In genomic region chr19:30236006-30236405, GRCh38 we compare ENCODE assay signal across 15 cellular contexts.
DNase-seq lines count a peak whose midpoint lies in the region; ATAC-seq lines count a peak whose summit lies in the region.
"Had no signal": no experiment of that assay in that cellular context is flagged by ENCODE, and none has a peak within 500 bp of the region (broad histone marks: within the 10 kb centered on the region; RNA-seq: fewer than 3 reads in every experiment).

No MANE protein-coding gene starts in this region.

- peak; percentile 84 for DNase-seq in Ammon's horn (ENCODE audit: low spot score)
- DNase-seq in right cardiac atrium: peak in 1 of 3 donors; percentile 61
- DNase-seq in pons (ENCODE audit: low spot score): peak; percentile 84
- DNase-seq in activated CD4-positive, CD25-positive, alpha-beta regulatory T cell (lab: John Stamatoyannopoulos, UW): no peak
- DNase-seq in T-helper 2 cell: no peak
- DNase-seq in MV-4-11 (lab: John Stamatoyannopoulos, UW): no peak
- DNase-seq: activated CD4-positive, CD25-positive, alpha-beta regulatory T cell treated with anti-CD3 and anti-CD28 coated beads, Interleukin-2, amount 50 U/mL, for 72 hours; activated effector memory CD4-positive, alpha-beta T cell treated with Interleukin-2 at 50 U/mL for 16 hours; NCI-H187; NCI-H446; psoas muscle; stimulated activated naive CD4-positive, alpha-beta T cell treated with Interleukin-2 at 50 U/mL for 16 hours had no signal

- no peaks in the 10 kb centered on the region for H3K4me1 ChIP-seq in right cardiac atrium (ENCODE audit: control insufficient read depth, insufficient read depth, low read length)
- H3K4me1 ChIP-seq: psoas muscle had no signal

- H3K27ac ChIP-seq in angular gyrus (ENCODE audit: low read depth, low read length) (peak overlapping the region; percentile 75), right cardiac atrium (ENCODE audit: low read length) (no peak overlapping the region)
- H3K27ac ChIP-seq: psoas muscle had no signal

- no peaks in the 10 kb centered on the region for H3K9me3 ChIP-seq in right cardiac atrium (ENCODE audit: control insufficient read depth, low read length)
- H3K9me3 ChIP-seq: psoas muscle had no signal

- H3K4me3 ChIP-seq in right cardiac atrium (ENCODE audit: low read length): no peak overlapping the region
- H3K4me3 ChIP-seq: psoas muscle had no signal

- 9% methylated on average over 11 of the region's 11 CpGs for WGBS in right cardiac atrium

- intact Hi-C loops in right cardiac atrium (cut with DNase I): loop anchor here in 1 of 4 donors (10.0 kb wide), 2 partner anchors 169 to 409 kb away; no protein-coding TSS in a partner anchor

- H3K27me3 ChIP-seq in right cardiac atrium (ENCODE audit: control insufficient read depth, insufficient read depth): no peaks in the 10 kb centered on the region

- ATAC-seq in right cardiac atrium: peak; percentile 53 to 56
- no peak for ATAC-seq in GM18907 (IDR thresholded peaks at IDR 0.05; ENCODE audit: unreplicated experiment)
- ATAC-seq: left lobe of liver, psoas muscle had no signal

Comparison
In these comparisons a context has a peak if more than half of its experiments do, and no peak if none do; other contexts are left out.
1. DNase-seq: peak in Ammon's horn (single experiment) and pons (single experiment); none in activated CD4-positive, CD25-positive, alpha-beta regulatory T cell (0 of 4), T-helper 2 cell (0 of 5) and MV-4-11 (single experiment).